Comparison of ENCODE assay signal across 37 cellular contexts in genomic region chr10:44704616-44705015, GRCh38.
"Had no signal": no experiment of that assay in that cellular context is flagged by ENCODE, and none has a peak within 500 bp of the region (broad histone marks: within the 10 kb centered on the region; RNA-seq: fewer than 3 reads in every experiment).

No MANE protein-coding gene starts in this region.

- H3K4me1 ChIP-seq: adrenal gland, body of pancreas, colonic mucosa, esophagus squamous epithelium, foreskin keratinocyte, gastrocnemius medialis had no signal

- H3K4me3 Mint-ChIP-seq: activated B cell treated with CpG ODN at 0.5 μM for 24 hours; activated CD8-positive, alpha-beta T cell treated with anti-CD3 and anti-CD28 coated beads for 36 hours; activated naive CD4-positive, alpha-beta T cell treated with anti-CD3 and anti-CD28 coated beads for 36 hours; activated naive CD4-positive, alpha-beta T cell treated with anti-CD3 and anti-CD28 coated beads, Interleukin-2, amount 50 U/mL, for 24 hours; activated naive CD8-positive, alpha-beta T cell treated with anti-CD3 and anti-CD28 coated beads for 36 hours; activated naive CD8-positive, alpha-beta T cell treated with anti-CD3 and anti-CD28 coated beads, Interleukin-2, amount 50 U/mL, for 24 hours; activated T-helper 1 cell treated with anti-CD3 and anti-CD28 coated beads, Interleukin-12 subunit alpha, Interleukin-12 subunit beta, Interleukin-2, Interleukin-4 antibody, amounts not matched to agents 30 ng/mL and 10 ng/mL and 1 ng/mL, durations not matched to agents 14 hours and 24 hours and 36 hours; T-helper 17 cell; T-helper 2 cell treated with Interferon-gamma antibody and Interleukin-4, amounts not matched to agents 5 μg/mL and 100 μg/mL, for 36 hours had no signal

- H3K27me3 ChIP-seq: adrenal gland, body of pancreas, cardiac muscle cell, colonic mucosa, esophagus squamous epithelium, foreskin keratinocyte, gastrocnemius medialis had no signal

- H3K27me3 Mint-ChIP-seq: activated CD8-positive, alpha-beta T cell treated with anti-CD3 and anti-CD28 coated beads for 36 hours; activated naive CD8-positive, alpha-beta T cell treated with anti-CD3 and anti-CD28 coated beads for 36 hours; activated naive CD8-positive, alpha-beta T cell treated with anti-CD3 and anti-CD28 coated beads, Interleukin-2, amount 50 U/mL, for 24 hours; T-helper 17 cell had no signal

- H3K27ac ChIP-seq: adrenal gland, body of pancreas, cardiac muscle cell, colonic mucosa, epithelial cell of prostate, esophagus squamous epithelium, foreskin keratinocyte, gastrocnemius medialis, WERI-Rb-1 had no signal

- ATAC-seq: activated CD4-positive, CD25-positive, alpha-beta regulatory T cell treated with anti-CD3 and anti-CD28 coated beads, Interleukin-2, amount 50 U/mL, for 24 hours; activated CD8-positive, alpha-beta T cell treated with anti-CD3 and anti-CD28 coated beads for 36 hours; activated naive CD8-positive, alpha-beta T cell treated with anti-CD3 and anti-CD28 coated beads, Interleukin-2, amount 50 U/mL, for 24 hours; body of pancreas; foreskin keratinocyte; gastrocnemius medialis; T-helper 17 cell had no signal

- DNase-seq: activated B cell treated with CpG ODN at 0.5 μM for 24 hours; activated CD4-positive, alpha-beta T cell treated with anti-CD3 and anti-CD28 coated beads for 48 hours; activated CD4-positive, alpha-beta T cell treated with anti-CD3 and anti-CD28 coated beads, Interleukin-2, amount 50 U/mL, for 1 hour; activated CD4-positive, alpha-beta T cell treated with anti-CD3 and anti-CD28 coated beads, Interleukin-2, amount 50 U/mL, for 48 hours; activated CD8-positive, alpha-beta memory T cell treated with anti-CD3 and anti-CD28 coated beads for 24 hours; activated CD8-positive, alpha-beta memory T cell treated with anti-CD3 and anti-CD28 coated beads, Interleukin-2, amount 50 U/mL, for 4 hours; activated CD8-positive, alpha-beta T cell treated with anti-CD3 and anti-CD28 coated beads for 36 hours; activated effector memory CD4-positive, alpha-beta T cell treated with anti-CD3 and anti-CD28 coated beads, Interleukin-2, amount 50 U/mL, for 16 hours; activated naive CD4-positive, alpha-beta T cell treated with anti-CD3 and anti-CD28 coated beads for 36 hours; activated naive CD8-positive, alpha-beta T cell treated with anti-CD3 and anti-CD28 coated beads for 36 hours; activated naive CD8-positive, alpha-beta T cell treated with anti-CD3 and anti-CD28 coated beads, Interleukin-2, amount 50 U/mL, for 24 hours; activated T-cell treated with anti-CD3 and anti-CD28 coated beads, Interleukin-2, amount 50 U/mL, for 1 hour; activated T-cell treated with anti-CD3 and anti-CD28 coated beads, Interleukin-2, amount 50 U/mL, for 48 hours; adrenal gland; amygdala; aorta; body of pancreas; central memory CD4-positive, alpha-beta T cell; cerebellar nuclear complex; colonic mucosa; effector CD8-positive, alpha-beta T cell; esophagus squamous epithelium; foreskin keratinocyte; gastrocnemius medialis; glutamatergic neuron; SW 1271; T-helper 1 cell; T-helper 17 cell; T1000; WERI-Rb-1 had no signal

- H3K36me3 Mint-ChIP-seq: activated naive CD4-positive, alpha-beta T cell treated with anti-CD3 and anti-CD28 coated beads, Interleukin-2, amount 50 U/mL, for 24 hours; activated naive CD8-positive, alpha-beta T cell treated with anti-CD3 and anti-CD28 coated beads for 36 hours had no signal

- H3K4me1 Mint-ChIP-seq: activated B cell treated with CpG ODN at 0.5 μM for 24 hours; activated naive CD4-positive, alpha-beta T cell treated with anti-CD3 and anti-CD28 coated beads, Interleukin-2, amount 50 U/mL, for 24 hours; activated naive CD8-positive, alpha-beta T cell treated with anti-CD3 and anti-CD28 coated beads for 36 hours; activated naive CD8-positive, alpha-beta T cell treated with anti-CD3 and anti-CD28 coated beads, Interleukin-2, amount 50 U/mL, for 24 hours; T-helper 17 cell had no signal

- H3K27ac Mint-ChIP-seq: activated B cell treated with CpG ODN at 0.5 μM for 24 hours; activated CD8-positive, alpha-beta T cell treated with anti-CD3 and anti-CD28 coated beads for 36 hours; activated naive CD4-positive, alpha-beta T cell treated with anti-CD3 and anti-CD28 coated beads for 36 hours; activated naive CD4-positive, alpha-beta T cell treated with anti-CD3 and anti-CD28 coated beads, Interleukin-2, amount 50 U/mL, for 24 hours; activated naive CD8-positive, alpha-beta T cell treated with anti-CD3 and anti-CD28 coated beads for 36 hours; activated naive CD8-positive, alpha-beta T cell treated with anti-CD3 and anti-CD28 coated beads, Interleukin-2, amount 50 U/mL, for 24 hours; activated T-helper 1 cell treated with anti-CD3 and anti-CD28 coated beads, Interleukin-12 subunit alpha, Interleukin-12 subunit beta, Interleukin-2, Interleukin-4 antibody, amounts not matched to agents 30 ng/mL and 10 ng/mL and 1 ng/mL, durations not matched to agents 14 hours and 24 hours and 36 hours; activated T-helper 2 cell treated with anti-CD3 and anti-CD28 coated beads, Interferon-gamma antibody, Interleukin-2, Interleukin-4, amounts not matched to agents 10 μg/mL and 5 μg/mL and 100 μg/mL, durations not matched to agents 14 hours and 24 hours and 36 hours; T-helper 17 cell; T-helper 2 cell treated with Interferon-gamma antibody and Interleukin-4, amounts not matched to agents 5 μg/mL and 100 μg/mL, for 36 hours had no signal

- H3K4me3 ChIP-seq: adrenal gland, body of pancreas, cardiac muscle cell, colonic mucosa, esophagus squamous epithelium, gastrocnemius medialis had no signal

- H3K36me3 ChIP-seq: adrenal gland, cardiac muscle cell, colonic mucosa, esophagus squamous epithelium, gastrocnemius medialis, WERI-Rb-1 had no signal

- H3K9me3 ChIP-seq: body of pancreas, colonic mucosa had no signal
